Comparison of ENCODE assay signal across 16 cellular contexts in the genomic region with DNA sequence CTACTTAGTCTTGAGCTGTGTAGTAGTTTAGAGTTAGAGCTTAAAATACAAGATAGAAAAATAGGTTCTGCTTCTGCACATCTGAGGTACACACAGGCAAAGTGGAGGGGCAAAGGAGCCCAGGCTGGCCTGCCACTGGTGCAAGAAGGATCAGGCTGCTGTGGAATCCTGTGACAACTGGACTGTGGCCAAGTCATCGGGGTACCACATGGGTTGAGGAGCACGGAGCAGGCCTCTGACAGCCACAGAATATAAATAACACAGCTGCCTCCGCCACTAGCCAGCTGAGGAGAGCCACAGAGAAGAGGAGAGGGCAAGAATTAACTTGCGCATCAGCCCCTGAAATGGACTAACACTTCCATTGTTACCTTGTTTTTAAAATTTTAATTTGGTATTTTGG.
DNase-seq lines count a peak whose midpoint lies in the region; ATAC-seq and TF ChIP-seq lines count a peak whose summit lies in the region.
"Had no signal": no experiment of that assay in that cellular context is flagged by ENCODE, and none has a peak within 500 bp of the region (broad histone marks: within the 10 kb centered on the region; RNA-seq: fewer than 3 reads in every experiment).

No MANE protein-coding gene starts in this region.

- H3K4me1 ChIP-seq in Peyer's patch = peaks cover 0 to 6% (median 1%) of the 10 kb centered on the region in 4 donors
- peaks cover 0 to 37% (median 0%) of the 10 kb centered on the region in 12 donors for H3K4me1 ChIP-seq in heart left ventricle
- no peaks in the 10 kb centered on the region for H3K4me1 ChIP-seq in trophoblast cell (ENCODE audit: control insufficient read depth in 1 of 2, insufficient read depth in 2 of 2, low read length in 2 of 2)

- H2BK5ac ChIP-seq in trophoblast cell (ENCODE audit: low read depth, low read length, poor library complexity) = no peak overlapping the region

- H3K36me3 ChIP-seq in Peyer's patch = no peaks in the 10 kb centered on the region
- no peaks in the 10 kb centered on the region for H3K36me3 ChIP-seq in heart left ventricle
- H3K36me3 ChIP-seq in trophoblast cell (ENCODE audit: control insufficient read depth in 1 of 2, insufficient read depth in 2 of 2, low read length in 2 of 2) = no peaks in the 10 kb centered on the region
- H3K36me3 ChIP-seq: ascending aorta, esophagus muscularis mucosa had no signal

- H3K4me3 ChIP-seq in Peyer's patch (no peak overlapping the region), heart left ventricle (no peak overlapping the region), trophoblast cell (ENCODE audit: low read depth, low read length) (no peak overlapping the region)
- H3K4me3 ChIP-seq: ascending aorta, esophagus muscularis mucosa had no signal

- no peak overlapping the region for H4K91ac ChIP-seq in trophoblast cell (ENCODE audit: low read depth, low read length)

- H3K4me2 ChIP-seq in trophoblast cell (ENCODE audit: low read length) = no peak overlapping the region

- H2BK120ac ChIP-seq in trophoblast cell (ENCODE audit: insufficient read depth, low read length, poor library complexity) = no peak overlapping the region

- no peak overlapping the region for H3K9ac ChIP-seq in trophoblast cell (ENCODE audit: low read length)

- ATAC-seq in GM18867 (IDR thresholded peaks at IDR 0.05; ENCODE audit: unreplicated experiment) = peak; percentile 35
- ATAC-seq in heart left ventricle = peak; percentile 87 to 95 (median 91)

- no peaks in the 10 kb centered on the region for H3K9me3 ChIP-seq in Peyer's patch
- H3K9me3 ChIP-seq in heart left ventricle = no peaks in the 10 kb centered on the region
- H3K9me3 ChIP-seq in trophoblast cell (ENCODE audit: insufficient read depth, low read depth, low read length) = no peaks in the 10 kb centered on the region
- H3K9me3 ChIP-seq: ascending aorta, esophagus muscularis mucosa had no signal

- H3K27me3 ChIP-seq in Peyer's patch (no peaks in the 10 kb centered on the region), heart left ventricle (no peaks in the 10 kb centered on the region), trophoblast cell (ENCODE audit: insufficient read depth, low read length) (no peaks in the 10 kb centered on the region)
- H3K27me3 ChIP-seq: ascending aorta, esophagus muscularis mucosa had no signal

- peak overlapping the region; percentile 48 for H3K14ac ChIP-seq in trophoblast cell (ENCODE audit: low read length)

- H2AFZ ChIP-seq in trophoblast cell (ENCODE audit: insufficient read depth, low read length, poor library complexity) = no peak overlapping the region

- H3K27ac ChIP-seq in Peyer's patch (peak overlapping the region in 1 of 4 donors; percentile 46), heart left ventricle (peak overlapping the region in 3 of 12 donors; percentile 24 to 37 (median 31)), trophoblast cell (ENCODE audit: low read depth, low read length) (no peak overlapping the region)
- H3K27ac ChIP-seq: ascending aorta, esophagus muscularis mucosa, HL-60 had no signal

- H2BK12ac ChIP-seq in trophoblast cell (ENCODE audit: low read length) = no peak overlapping the region

- peak overlapping the region; percentile 19 for H2AK5ac ChIP-seq in trophoblast cell (ENCODE audit: low read length)

- H3K79me1 ChIP-seq in trophoblast cell (ENCODE audit: low read length) = no peaks in the 10 kb centered on the region

- H3K18ac ChIP-seq in trophoblast cell (ENCODE audit: low read length) = no peak overlapping the region

- 30 to 70% (median 37%) methylated on average over 4 of the region's 4 CpGs for WGBS in heart left ventricle, 4 donors
- WGBS in trophoblast cell (ENCODE audit: extremely low coverage, insufficient coverage, insufficient read length) = no CpG with 5 or more reads among the region's 4 CpGs

- TF ChIP-seq CTCF in Peyer's patch (IDR thresholded peaks at IDR 0.05) (no peak), heart left ventricle (IDR thresholded peaks at IDR 0.05) (no peak), GM13976 (IDR thresholded peaks at IDR 0.05; ENCODE audit: borderline replicate concordance, control extremely low read depth, extremely low read depth, insufficient read depth, missing control alignments) (no peak)

- no peaks in the 10 kb centered on the region for H3K79me2 ChIP-seq in trophoblast cell (ENCODE audit: control insufficient read depth, insufficient read depth, low read length, poor library complexity)

- intact Hi-C loops in heart left ventricle (cut with DNase I) = no loop called here

- H3K4ac ChIP-seq in trophoblast cell (ENCODE audit: low read depth, low read length) = no peak overlapping the region

- DNase-seq in Peyer's patch (peak in 2 of 3 donors; percentile 61 to 64), heart left ventricle (peak in 4 of 5 donors; percentile 65 to 83 (median 71)), trophoblast cell (no peak), glomerular visceral epithelial cell (ENCODE audit: extremely low spot score) (no peak), GM13976 (ENCODE audit: low spot score) (no peak), kidney tubule cell (ENCODE audit: low spot score) (no peak)
- DNase-seq in stimulated activated CD4-positive, alpha-beta T cell treated with anti-CD3 and anti-CD28 coated beads, Interleukin-2, amount 100 ng/mL, for 24 hours = no peak
- DNase-seq: activated CD8-positive, alpha-beta memory T cell treated with anti-CD3 and anti-CD28 coated beads for 24 hours; KG1; NCI-H1417; NCI-H226; stimulated activated naive CD4-positive, alpha-beta T cell had no signal

- TF ChIP-seq POLR2A in Peyer's patch (IDR thresholded peaks at IDR 0.05) (no peak), heart left ventricle (IDR thresholded peaks at IDR 0.05) (no peak)

- no peak overlapping the region for H4K12ac ChIP-seq in trophoblast cell (ENCODE audit: low read depth, low read length)

- no peak overlapping the region for H4K8ac ChIP-seq in trophoblast cell (ENCODE audit: low read depth, low read length)

- no peak overlapping the region for H3K23ac ChIP-seq in trophoblast cell (ENCODE audit: low read length)

- in situ Hi-C loops in GM13976 (cut with MboI; ENCODE audit: low sequenced_read_pairs, unreplicated experiment) = no loop called here

Comparison
In these comparisons a context has a peak if more than half of its experiments do, and no peak if none do; other contexts are left out.
1. DNase-seq: peak in Peyer's patch (2 of 3) and heart left ventricle (4 of 5); none in trophoblast cell (0 of 2), glomerular visceral epithelial cell (single experiment), GM13976 (single experiment), kidney tubule cell (single experiment) and stimulated activated CD4-positive, alpha-beta T cell treated with anti-CD3 and anti-CD28 coated beads, Interleukin-2, amount 100 ng/mL, for 24 hours (0 of 2).